In genomic region chr20:9306521-9306920, GRCh38 we compare ENCODE assay signal across 14 cellular contexts.
A peak's percentile ranks its signal among the peaks of the same experiment; 100 is the strongest.
DNase-seq lines count a peak whose midpoint lies in the region; ATAC-seq, FAIRE-seq and TF ChIP-seq lines count a peak whose summit lies in the region.
"Had no signal": no experiment of that assay in that cellular context is flagged by ENCODE, and none has a peak within 500 bp of the region (broad histone marks: within the 10 kb centered on the region; RNA-seq: fewer than 3 reads in every experiment).

No MANE protein-coding gene starts in this region.

- no peak overlapping the region for H2BK5ac ChIP-seq in mesendoderm (ENCODE audit: low read length)

- no CpG with 5 or more reads among the region's 1 CpG for WGBS in mesendoderm (ENCODE audit: extremely low coverage, insufficient coverage, low lambda C conversion rate)

- H4K5ac ChIP-seq in mesendoderm (ENCODE audit: low read length) = no peak overlapping the region

- no peak overlapping the region for H2BK15ac ChIP-seq in mesendoderm (replicated peaks; ENCODE audit: low read depth)

- no peak overlapping the region for H3K27ac ChIP-seq in mesendoderm (ENCODE audit: low read depth, low read length)
- H3K27ac ChIP-seq: right atrium auricular region had no signal

- ATAC-seq in HG03378 (IDR thresholded peaks at IDR 0.05; ENCODE audit: unreplicated experiment) (no peak), GM19463 (IDR thresholded peaks at IDR 0.05; ENCODE audit: unreplicated experiment) (no peak), GM18867 (IDR thresholded peaks at IDR 0.05; ENCODE audit: unreplicated experiment) (no peak)
- ATAC-seq: activated T-helper 17 cell treated with anti-CD3 and anti-CD28 coated beads, Interleukin-2, amount 50 U/mL, for 72 hours; T-helper 17 cell had no signal

- H3K23ac ChIP-seq in mesendoderm (ENCODE audit: low read length) = no peak overlapping the region

- H3K18ac ChIP-seq in mesendoderm (ENCODE audit: low read length) = no peak overlapping the region

- H3K36me3 ChIP-seq in bronchial epithelial cell (ENCODE audit: control insufficient read depth, insufficient read depth, low read length) = no peaks in the 10 kb centered on the region
- H3K36me3 ChIP-seq in mesendoderm (ENCODE audit: control insufficient read depth, insufficient read depth, low read length) = no peaks in the 10 kb centered on the region
- H3K36me3 ChIP-seq: right atrium auricular region had no signal

- no peaks in the 10 kb centered on the region for H3K4me1 ChIP-seq in mesendoderm (ENCODE audit: control insufficient read depth, low read depth, low read length)

- no peak overlapping the region for H3K9ac ChIP-seq in mesendoderm (ENCODE audit: low read length)

- H2AK5ac ChIP-seq in mesendoderm (ENCODE audit: low read length) = no peak overlapping the region

- H2BK120ac ChIP-seq in mesendoderm (ENCODE audit: low read depth, low read length) = no peak overlapping the region

- FAIRE-seq in bronchial epithelial cell (lab: Jason Lieb, UNC) = peak; percentile 97

- H3K4ac ChIP-seq in mesendoderm (ENCODE audit: low read depth, low read length) = no peak overlapping the region

- H3K27me3 ChIP-seq in bronchial epithelial cell (ENCODE audit: control insufficient read depth, insufficient read depth, low read length) (no peaks in the 10 kb centered on the region), mesendoderm (ENCODE audit: insufficient read depth, low read length, poor library complexity) (no peaks in the 10 kb centered on the region)
- H3K27me3 ChIP-seq: right atrium auricular region had no signal

- DNase-seq in Daoy (ENCODE audit: low read depth) (peak; percentile 42), MV-4-11 (lab: John Stamatoyannopoulos, UW) (peak; percentile 54), bronchial epithelial cell (ENCODE audit: low read depth) (peak; percentile 94), mesendoderm (peak; percentile 47), mucosa of gallbladder (ENCODE audit: low spot score) (no peak)
- DNase-seq: activated CD4-positive, alpha-beta T cell treated with anti-CD3 and anti-CD28 coated beads, Interleukin-2, amount 10 ng/mL, durations not matched to agents 7 days and 5 days; erythroblast; Karpas-422; T-helper 17 cell had no signal

- H3K79me1 ChIP-seq in mesendoderm (ENCODE audit: low read length) = no peaks in the 10 kb centered on the region

- H3K56ac ChIP-seq in mesendoderm (ENCODE audit: low read length) = no peak overlapping the region

- H4K8ac ChIP-seq in mesendoderm (ENCODE audit: low read depth, low read length) = no peak overlapping the region

- no peak for TF ChIP-seq CTCF in bronchial epithelial cell (IDR thresholded peaks at IDR 0.05; ENCODE audit: insufficient read depth, low read length, severe bottlenecking)

- H3K4me3 ChIP-seq in bronchial epithelial cell (ENCODE audit: low read depth, low read length) = no peak overlapping the region
- no peak overlapping the region for H3K4me3 ChIP-seq in mesendoderm (ENCODE audit: low read length)
- H3K4me3 ChIP-seq: right atrium auricular region had no signal

- H3K79me2 ChIP-seq in mesendoderm (ENCODE audit: control insufficient read depth, insufficient read depth, low read length) = no peaks in the 10 kb centered on the region

- no peak overlapping the region for H3K4me2 ChIP-seq in mesendoderm (ENCODE audit: low read length)
